ENCODE assay signal across 17 cellular contexts in the genomic region with DNA sequence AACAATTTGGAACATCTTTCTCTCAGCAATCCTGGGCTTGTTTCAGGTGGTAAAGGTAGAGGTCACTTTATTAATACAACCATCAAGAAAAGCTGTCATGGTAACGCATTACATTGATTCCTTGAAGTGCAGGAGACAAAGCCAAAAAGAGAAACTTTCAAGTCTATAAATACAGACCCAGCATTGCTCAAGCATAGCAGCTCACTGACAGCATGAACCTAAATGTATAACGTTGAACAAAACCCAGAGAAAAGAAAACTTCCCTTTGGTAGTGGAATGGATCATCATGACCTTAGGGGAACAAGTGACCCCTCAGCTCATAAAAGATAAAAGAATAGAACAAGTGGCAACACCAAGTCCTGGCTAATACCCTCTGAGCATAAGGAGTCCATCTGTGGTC.
DNase-seq lines count a peak whose midpoint lies in the region; ATAC-seq lines count a peak whose summit lies in the region.
"Had no signal": no experiment of that assay in that cellular context is flagged by ENCODE, and none has a peak within 500 bp of the region (broad histone marks: within the 10 kb centered on the region; RNA-seq: fewer than 3 reads in every experiment).

No MANE protein-coding gene starts in this region.

- DNase-seq in NOMO-1 (lab: John Stamatoyannopoulos, UW; ENCODE audit: unreplicated experiment in 2 of 2) (no peak), AG20443 (ENCODE audit: low spot score) (no peak)
- DNase-seq: CD8-positive, alpha-beta memory T cell; DND-41; GDM1; H9; KG1; NCI-H1417 treated with DMSO at 0.1 percent for 48 hours; NCI-H1930; NCI-H2171; NCI-H446 treated with DMSO at 0.1 percent for 48 hours; SJCRH30 had no signal

- ATAC-seq in GM18858 (IDR thresholded peaks at IDR 0.05; ENCODE audit: unreplicated experiment) (peak; percentile 41), HG02678 (IDR thresholded peaks at IDR 0.05; ENCODE audit: unreplicated experiment) (peak; percentile 33), HG03378 (IDR thresholded peaks at IDR 0.05; ENCODE audit: unreplicated experiment) (peak; percentile 53), GM21576 (IDR thresholded peaks at IDR 0.05; ENCODE audit: unreplicated experiment) (no peak), GM21390 (IDR thresholded peaks at IDR 0.05; ENCODE audit: unreplicated experiment) (no peak)

Comparison
In these comparisons a context has a peak if more than half of its experiments do, and no peak if none do; other contexts are left out.
1. ATAC-seq: peak in GM18858 (single experiment), HG02678 (single experiment) and HG03378 (single experiment); none in GM21576 (single experiment) and GM21390 (single experiment).